In the genomic region with DNA sequence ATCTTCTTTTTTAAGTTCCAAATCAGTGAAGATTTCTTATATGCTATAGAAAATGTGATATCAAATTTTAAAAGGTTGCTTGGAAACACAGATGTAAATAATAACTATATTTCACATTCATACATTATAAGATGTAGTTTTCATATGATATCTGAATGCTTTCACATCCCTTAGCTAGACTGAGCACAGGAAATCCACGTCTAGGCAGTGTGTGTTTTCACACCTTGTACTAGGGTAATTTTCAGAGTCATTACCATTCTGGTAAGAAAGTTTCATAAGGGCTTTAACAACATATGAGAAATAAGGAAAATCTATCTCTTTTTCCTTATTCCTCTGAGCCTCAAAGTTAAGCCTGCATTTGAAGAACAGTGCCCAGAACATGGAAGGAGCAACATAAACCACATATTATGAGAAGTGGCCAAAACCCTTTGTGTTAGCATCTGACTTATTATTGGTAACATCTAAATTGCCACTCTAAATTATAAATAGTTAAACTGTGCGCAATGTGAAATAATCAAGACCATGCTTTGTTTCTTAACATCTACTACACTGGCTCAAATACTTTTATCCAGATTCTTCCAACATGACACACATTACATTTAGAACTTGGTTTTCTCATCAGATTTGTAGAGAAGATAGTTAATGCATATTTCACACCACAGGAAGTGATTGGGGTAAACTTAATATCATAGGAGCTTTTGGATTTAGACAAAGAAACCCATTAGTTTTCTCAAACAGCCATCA, we compare ENCODE assay signal across 11 cellular contexts.
DNase-seq lines count a peak whose midpoint lies in the region; ATAC-seq and TF ChIP-seq lines count a peak whose summit lies in the region.
"Had no signal": no experiment of that assay in that cellular context is flagged by ENCODE, and none has a peak within 500 bp of the region (broad histone marks: within the 10 kb centered on the region; RNA-seq: fewer than 3 reads in every experiment).

No MANE protein-coding gene starts in this region.

- POLR2A ChIA-PET in activated CD4-positive, alpha-beta T cell treated with anti-CD3 and anti-CD28 coated beads for 36 hours (lab: Charles Lee) = no interaction called here
- POLR2A ChIA-PET in activated CD4-positive, alpha-beta T cell treated with anti-CD3 and anti-CD28 coated beads, Interleukin-2, amount 10 ng/mL, durations not matched to agents 7 days and 5 days (lab: Charles Lee) = no interaction called here

- intact Hi-C loops in activated CD4-positive, alpha-beta T cell treated with anti-CD3 and anti-CD28 coated beads for 36 hours (cut with DNase I, micrococcal nuclease) = no loop called here
- intact Hi-C loops in natural killer cell (cut with micrococcal nuclease) = loop anchor here (1.0 to 5.0 kb wide), 2 partner anchors 13 to 37 kb away; no protein-coding TSS in a partner anchor
- intact Hi-C loops in Right ventricle myocardium inferior (cut with DNase I) = no loop called here

- no peak overlapping the region for H3K27ac Mint-ChIP-seq in activated CD4-positive, alpha-beta T cell treated with anti-CD3 and anti-CD28 coated beads for 36 hours
- H3K27ac Mint-ChIP-seq in activated CD4-positive, alpha-beta T cell treated with anti-CD3 and anti-CD28 coated beads, Interleukin-2, amount 10 ng/mL, durations not matched to agents 7 days and 5 days = no peak overlapping the region
- peak overlapping the region; percentile 90 to 96 for H3K27ac Mint-ChIP-seq in natural killer cell

- no peak for TF ChIP-seq CTCF in natural killer cell (IDR thresholded peaks at IDR 0.05)

- ATAC-seq in activated CD4-positive, alpha-beta T cell treated with anti-CD3 and anti-CD28 coated beads for 36 hours = peak; percentile 72
- peak; percentile 93 to 98 (median 96) for ATAC-seq in natural killer cell
- no peak for ATAC-seq in Right ventricle myocardium inferior

- H3K36me3 Mint-ChIP-seq in activated CD4-positive, alpha-beta T cell treated with anti-CD3 and anti-CD28 coated beads for 36 hours (ENCODE audit: low read depth) = no peaks in the 10 kb centered on the region
- no peaks in the 10 kb centered on the region for H3K36me3 Mint-ChIP-seq in activated CD4-positive, alpha-beta T cell treated with anti-CD3 and anti-CD28 coated beads, Interleukin-2, amount 10 ng/mL, durations not matched to agents 7 days and 5 days (ENCODE audit: low read depth)
- H3K36me3 Mint-ChIP-seq in natural killer cell = peaks cover 6% of the 10 kb centered on the region

- H3K9me3 Mint-ChIP-seq in activated CD4-positive, alpha-beta T cell treated with anti-CD3 and anti-CD28 coated beads for 36 hours (ENCODE audit: low read depth) = no peaks in the 10 kb centered on the region
- H3K9me3 Mint-ChIP-seq in activated CD4-positive, alpha-beta T cell treated with anti-CD3 and anti-CD28 coated beads, Interleukin-2, amount 10 ng/mL, durations not matched to agents 7 days and 5 days = peaks cover 3% of the 10 kb centered on the region
- peaks cover 0 to 3% of the 10 kb centered on the region in 2 donors for H3K9me3 Mint-ChIP-seq in natural killer cell

- no peak overlapping the region for H3K4me3 Mint-ChIP-seq in activated CD4-positive, alpha-beta T cell treated with anti-CD3 and anti-CD28 coated beads for 36 hours
- H3K4me3 Mint-ChIP-seq in activated CD4-positive, alpha-beta T cell treated with anti-CD3 and anti-CD28 coated beads, Interleukin-2, amount 10 ng/mL, durations not matched to agents 7 days and 5 days = no peak overlapping the region
- peak overlapping the region; percentile 80 for H3K4me3 Mint-ChIP-seq in natural killer cell

- no peaks in the 10 kb centered on the region for H3K27me3 Mint-ChIP-seq in activated CD4-positive, alpha-beta T cell treated with anti-CD3 and anti-CD28 coated beads for 36 hours
- H3K27me3 Mint-ChIP-seq in activated CD4-positive, alpha-beta T cell treated with anti-CD3 and anti-CD28 coated beads, Interleukin-2, amount 10 ng/mL, durations not matched to agents 7 days and 5 days = no peaks in the 10 kb centered on the region
- no peaks in the 10 kb centered on the region for H3K27me3 Mint-ChIP-seq in natural killer cell (ENCODE audit: low read depth in 2 of 2)

- CTCF ChIA-PET in activated CD4-positive, alpha-beta T cell treated with anti-CD3 and anti-CD28 coated beads for 36 hours (lab: Charles Lee) = no interaction called here
- CTCF ChIA-PET in activated CD4-positive, alpha-beta T cell treated with anti-CD3 and anti-CD28 coated beads, Interleukin-2, amount 10 ng/mL, durations not matched to agents 7 days and 5 days (lab: Charles Lee) = interaction anchor here (1.7 kb wide), 1 partner anchor 33 kb away, joined by 4 read pairs; no protein-coding TSS in a partner anchor

- peaks cover 5% of the 10 kb centered on the region for H3K4me1 Mint-ChIP-seq in activated CD4-positive, alpha-beta T cell treated with anti-CD3 and anti-CD28 coated beads for 36 hours
- peaks cover 5% of the 10 kb centered on the region for H3K4me1 Mint-ChIP-seq in activated CD4-positive, alpha-beta T cell treated with anti-CD3 and anti-CD28 coated beads, Interleukin-2, amount 10 ng/mL, durations not matched to agents 7 days and 5 days
- H3K4me1 Mint-ChIP-seq in natural killer cell = peaks cover 53 to 56% of the 10 kb centered on the region in 2 donors

- no peak for DNase-seq in activated CD4-positive, alpha-beta T cell treated with anti-CD3 and anti-CD28 coated beads for 36 hours
- DNase-seq in activated CD4-positive, alpha-beta T cell treated with anti-CD3 and anti-CD28 coated beads, Interleukin-2, amount 10 ng/mL, durations not matched to agents 7 days and 5 days = no peak
- DNase-seq in MV-4-11 (lab: John Stamatoyannopoulos, UW) (peak; percentile 7), astrocyte of the hippocampus (ENCODE audit: low read depth, low spot score) (peak; percentile 13), natural killer cell (no peak), Right ventricle myocardium inferior (ENCODE audit: missing footprints) (no peak), GF-D8 (lab: John Stamatoyannopoulos, UW) (no peak), NCI-H1436 treated with DMSO at 0.1 percent for 48 hours (lab: John Stamatoyannopoulos, UW) (no peak)
- DNase-seq: NCI-H1930; NCI-H69; NK-92 treated with Interleukin-12 subunit alpha and Interleukin-12 subunit beta, amount 100 ng/mL, for 24 hours had no signal

Comparison
In these comparisons a context has a peak if more than half of its experiments do, and no peak if none do; other contexts are left out.
1. DNase-seq: peak in MV-4-11 (single experiment) and astrocyte of the hippocampus (single experiment); none in activated CD4-positive, alpha-beta T cell treated with anti-CD3 and anti-CD28 coated beads for 36 hours (single experiment), activated CD4-positive, alpha-beta T cell treated with anti-CD3 and anti-CD28 coated beads, Interleukin-2, amount 10 ng/mL, durations not matched to agents 7 days and 5 days (single experiment), natural killer cell (single experiment), Right ventricle myocardium inferior (single experiment), GF-D8 (single experiment) and NCI-H1436 treated with DMSO at 0.1 percent for 48 hours (single experiment).
2. H3K27ac Mint-ChIP-seq: peak in natural killer cell (2 of 2); none in activated CD4-positive, alpha-beta T cell treated with anti-CD3 and anti-CD28 coated beads for 36 hours (single experiment) and activated CD4-positive, alpha-beta T cell treated with anti-CD3 and anti-CD28 coated beads, Interleukin-2, amount 10 ng/mL, durations not matched to agents 7 days and 5 days (single experiment).